Comparison of ENCODE assay signal across 14 cellular contexts in the genomic region with DNA sequence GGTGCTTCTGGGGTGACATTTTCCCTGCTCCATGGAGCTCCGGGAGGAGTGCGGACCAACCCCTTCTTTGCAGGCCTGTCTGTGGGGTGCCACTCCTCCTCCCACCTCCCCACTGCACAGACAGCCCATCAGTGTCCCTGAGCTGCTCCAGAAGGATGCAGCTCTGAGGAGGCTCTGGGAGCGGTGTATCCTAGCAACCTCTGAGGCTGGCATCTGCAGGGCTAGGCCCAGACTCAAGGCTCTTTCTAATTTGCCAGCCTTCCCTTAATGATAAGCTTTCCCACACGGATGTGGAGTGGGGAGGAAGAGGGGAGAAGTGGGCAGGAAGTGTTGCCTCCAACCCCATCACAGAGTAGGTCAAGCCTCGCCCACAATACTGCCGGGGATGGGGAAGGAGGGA.
"Had no signal": no experiment of that assay in that cellular context is flagged by ENCODE, and none has a peak within 500 bp of the region (broad histone marks: within the 10 kb centered on the region; RNA-seq: fewer than 3 reads in every experiment).

No MANE protein-coding gene starts in this region.

- H3K27ac ChIP-seq: cardiac muscle cell, hepatocyte, neutrophil, VCaP had no signal

- DNase-seq: activated CD4-positive, alpha-beta memory T cell treated with anti-CD3 and anti-CD28 coated beads, Interleukin-2, amount 10 ng/mL, durations not matched to agents 7 days and 5 days; activated CD4-positive, alpha-beta T cell treated with anti-CD3 and anti-CD28 coated beads for 36 hours; activated naive CD4-positive, alpha-beta T cell; activated naive CD8-positive, alpha-beta T cell treated with anti-CD3 and anti-CD28 coated beads, Interleukin-2, amount 50 U/mL, for 24 hours; cortex of kidney; effector memory CD8-positive, alpha-beta T cell; erythroblast; right cardiac atrium; trophoblast cell had no signal

- H3K4me3 Mint-ChIP-seq: activated CD4-positive, alpha-beta memory T cell treated with anti-CD3 and anti-CD28 coated beads, Interleukin-2, amount 10 ng/mL, durations not matched to agents 7 days and 5 days; activated CD4-positive, alpha-beta T cell treated with anti-CD3 and anti-CD28 coated beads for 36 hours; activated naive CD8-positive, alpha-beta T cell treated with anti-CD3 and anti-CD28 coated beads, Interleukin-2, amount 50 U/mL, for 24 hours; effector memory CD8-positive, alpha-beta T cell; stimulated activated effector memory CD8-positive, alpha-beta T cell treated with anti-CD3 and anti-CD28 coated beads, Interleukin-12 subunit alpha, Interleukin-12 subunit beta, amount 100 ng/mL, for 72 hours had no signal

- H3K36me3 Mint-ChIP-seq: stimulated activated effector memory CD8-positive, alpha-beta T cell treated with anti-CD3 and anti-CD28 coated beads, Interleukin-12 subunit alpha, Interleukin-12 subunit beta, amount 100 ng/mL, for 72 hours had no signal

- ATAC-seq: activated CD4-positive, alpha-beta T cell treated with anti-CD3 and anti-CD28 coated beads for 36 hours; activated naive CD8-positive, alpha-beta T cell treated with anti-CD3 and anti-CD28 coated beads, Interleukin-2, amount 50 U/mL, for 24 hours; effector memory CD8-positive, alpha-beta T cell; right cardiac atrium; stimulated activated effector memory CD8-positive, alpha-beta T cell treated with anti-CD3 and anti-CD28 coated beads, Interleukin-12 subunit alpha, Interleukin-12 subunit beta, amount 100 ng/mL, for 72 hours had no signal

- H3K9me3 Mint-ChIP-seq: activated CD4-positive, alpha-beta memory T cell treated with anti-CD3 and anti-CD28 coated beads, Interleukin-2, amount 10 ng/mL, durations not matched to agents 7 days and 5 days; activated naive CD8-positive, alpha-beta T cell treated with anti-CD3 and anti-CD28 coated beads, Interleukin-2, amount 50 U/mL, for 24 hours; effector memory CD8-positive, alpha-beta T cell; stimulated activated effector memory CD8-positive, alpha-beta T cell treated with anti-CD3 and anti-CD28 coated beads, Interleukin-12 subunit alpha, Interleukin-12 subunit beta, amount 100 ng/mL, for 72 hours had no signal

- H3K27me3 Mint-ChIP-seq: activated CD4-positive, alpha-beta T cell treated with anti-CD3 and anti-CD28 coated beads for 36 hours had no signal

- H3K27ac Mint-ChIP-seq: activated CD4-positive, alpha-beta memory T cell treated with anti-CD3 and anti-CD28 coated beads, Interleukin-2, amount 10 ng/mL, durations not matched to agents 7 days and 5 days; activated CD4-positive, alpha-beta T cell treated with anti-CD3 and anti-CD28 coated beads for 36 hours; activated naive CD8-positive, alpha-beta T cell treated with anti-CD3 and anti-CD28 coated beads, Interleukin-2, amount 50 U/mL, for 24 hours; stimulated activated effector memory CD8-positive, alpha-beta T cell treated with anti-CD3 and anti-CD28 coated beads, Interleukin-12 subunit alpha, Interleukin-12 subunit beta, amount 100 ng/mL, for 72 hours had no signal
